ENCODE assay signal across 8 cellular contexts in genomic region chr10:126062132-126063032, GRCh38.
DNase-seq lines count a peak whose midpoint lies in the region; ATAC-seq and TF ChIP-seq lines count a peak whose summit lies in the region.

No MANE protein-coding gene starts in this region.

- ATAC-seq in left lobe of liver (peak; percentile 13), upper lobe of left lung (ENCODE audit: low FRiP score in 2 of 2) (peak; percentile 49 to 90)

- no TSS peak for BruUV-seq in OCI-LY7 (replicated peaks; lab: Mats Ljungman, UMichigan)

- H3K4me3 ChIP-seq in upper lobe of left lung = no peak overlapping the region
- no peak overlapping the region for H3K4me3 ChIP-seq in OCI-LY7 (ENCODE audit: low read depth, low read length, poor library complexity, severe bottlenecking)

- H3K9me3 ChIP-seq in upper lobe of left lung = no peaks in the 10 kb centered on the region
- no peaks in the 10 kb centered on the region for H3K9me3 ChIP-seq in OCI-LY7 (ENCODE audit: low read length)

- no peaks in the 10 kb centered on the region for H3K27me3 Mint-ChIP-seq in chondrocyte (ENCODE audit: low read depth)
- no peaks in the 10 kb centered on the region for H3K27me3 Mint-ChIP-seq in activated CD4-positive, alpha-beta T cell treated with anti-CD3 and anti-CD28 coated beads, Interleukin-2, amount 10 ng/mL, durations not matched to agents 24 days and 14 days

- no peaks in the 10 kb centered on the region for H3K4me1 ChIP-seq in upper lobe of left lung
- no peaks in the 10 kb centered on the region for H3K4me1 ChIP-seq in OCI-LY7 (ENCODE audit: insufficient read depth, low read length, poor library complexity, severe bottlenecking)

- intact Hi-C loops in OCI-LY7 (cut with micrococcal nuclease; ENCODE audit: unreplicated experiment) = no loop called here
- intact Hi-C loops in activated CD4-positive, alpha-beta T cell treated with anti-CD3 and anti-CD28 coated beads, Interleukin-2, amount 10 ng/mL, durations not matched to agents 24 days and 14 days (cut with micrococcal nuclease) = no loop called here

- no peak overlapping the region for H3K4me3 Mint-ChIP-seq in chondrocyte (ENCODE audit: unreplicated experiment)
- H3K4me3 Mint-ChIP-seq in activated CD4-positive, alpha-beta T cell treated with anti-CD3 and anti-CD28 coated beads, Interleukin-2, amount 10 ng/mL, durations not matched to agents 24 days and 14 days = no peak overlapping the region

- H3K36me3 ChIP-seq in upper lobe of left lung (no peaks in the 10 kb centered on the region), OCI-LY7 (ENCODE audit: insufficient read depth, low read length) (no peaks in the 10 kb centered on the region)

- H3K4me1 Mint-ChIP-seq in chondrocyte (ENCODE audit: low read depth) = peaks cover 75% of the 10 kb centered on the region
- no peaks in the 10 kb centered on the region for H3K4me1 Mint-ChIP-seq in activated CD4-positive, alpha-beta T cell treated with anti-CD3 and anti-CD28 coated beads, Interleukin-2, amount 10 ng/mL, durations not matched to agents 24 days and 14 days

- CTCF ChIA-PET in OCI-LY7 (lab: Charles Lee; ENCODE audit: unreplicated experiment) = no interaction called here

- H3K9me3 Mint-ChIP-seq in chondrocyte (ENCODE audit: low read depth) = peaks cover 3% of the 10 kb centered on the region
- H3K9me3 Mint-ChIP-seq in activated CD4-positive, alpha-beta T cell treated with anti-CD3 and anti-CD28 coated beads, Interleukin-2, amount 10 ng/mL, durations not matched to agents 24 days and 14 days = no peaks in the 10 kb centered on the region

- peak overlapping the region in 1 of 4 donors; percentile 44 for H3K27ac ChIP-seq in upper lobe of left lung
- H3K27ac ChIP-seq in OCI-LY7 (ENCODE audit: low read depth, low read length, poor library complexity, severe bottlenecking) = no peak overlapping the region

- H3K27ac Mint-ChIP-seq in chondrocyte (ENCODE audit: unreplicated experiment) = peak overlapping the region; percentile 98
- H3K27ac Mint-ChIP-seq in activated CD4-positive, alpha-beta T cell treated with anti-CD3 and anti-CD28 coated beads, Interleukin-2, amount 10 ng/mL, durations not matched to agents 24 days and 14 days = no peak overlapping the region

- no peak overlapping the region for H3K4me2 ChIP-seq in OCI-LY7 (ENCODE audit: low read length)

- no peaks in the 10 kb centered on the region for H3K79me2 ChIP-seq in OCI-LY7 (ENCODE audit: insufficient read depth, low read depth, low read length)

- no peak overlapping the region for H2AFZ ChIP-seq in OCI-LY7 (ENCODE audit: low read length)

- TF ChIP-seq EP300 in upper lobe of left lung (IDR thresholded peaks at IDR 0.05) = no peak

- no peak for TF ChIP-seq POLR2A in upper lobe of left lung (IDR thresholded peaks at IDR 0.05)

- DNase-seq in NCI-H2196 (lab: John Stamatoyannopoulos, UW; ENCODE audit: unreplicated experiment) (peak; percentile 33), NCI-H2196 treated with DMSO at 0.1 percent for 48 hours (lab: John Stamatoyannopoulos, UW; ENCODE audit: unreplicated experiment) (no peak), chondrocyte (ENCODE audit: low spot score) (no peak), left lobe of liver (ENCODE audit: low spot score) (no peak), upper lobe of left lung (peak in 1 of 2 donors; percentile 47), OCI-LY7 (ENCODE audit: low spot score) (no peak)
- no peak for DNase-seq in activated CD4-positive, alpha-beta T cell treated with anti-CD3 and anti-CD28 coated beads, Interleukin-2, amount 10 ng/mL, durations not matched to agents 24 days and 14 days
- no peak for DNase-seq in stimulated activated CD4-positive, alpha-beta T cell treated with anti-CD3 and anti-CD28 coated beads, Interleukin-4, amount 100 ng/mL, for 1 hour

- no peak for TF ChIP-seq CTCF in chondrocyte (IDR thresholded peaks at IDR 0.05)
- TF ChIP-seq CTCF in upper lobe of left lung (IDR thresholded peaks at IDR 0.05) = no peak
- TF ChIP-seq CTCF in OCI-LY7 (conservative IDR thresholded peaks at IDR 0.05; ENCODE audit: low read length) = no peak

- WGBS in upper lobe of left lung, 2 donors = 75 to 86% methylated on average over 7 to 11 of the region's 11 CpGs

- POLR2A ChIA-PET in OCI-LY7 (lab: Charles Lee) = interaction anchor here (0.5 kb wide), 1 partner anchor 1576 kb away, joined by 3 read pairs; no protein-coding TSS in a partner anchor

- no peaks in the 10 kb centered on the region for H4K20me1 ChIP-seq in OCI-LY7 (ENCODE audit: insufficient read depth, low read length)

- H3K36me3 Mint-ChIP-seq in chondrocyte (ENCODE audit: low read depth) = peaks cover 10% of the 10 kb centered on the region
- H3K36me3 Mint-ChIP-seq in activated CD4-positive, alpha-beta T cell treated with anti-CD3 and anti-CD28 coated beads, Interleukin-2, amount 10 ng/mL, durations not matched to agents 24 days and 14 days (ENCODE audit: low read depth) = no peaks in the 10 kb centered on the region

- H3K27me3 ChIP-seq in upper lobe of left lung = no peaks in the 10 kb centered on the region

- H3K9me2 ChIP-seq in OCI-LY7 (ENCODE audit: insufficient read depth, low read length) = no peaks in the 10 kb centered on the region
